Comparison of ENCODE assay signal across 21 cellular contexts in genomic region chr11:12321217-12321937, GRCh38. TPM values are rescaled to one million over a fixed set of nuclear protein-coding genes. Genes with fewer than 3 reads are reported as not detected.
A peak's percentile ranks its signal among the peaks of the same experiment; 100 is the strongest.
DNase-seq lines count a peak whose midpoint lies in the region; ATAC-seq and TF ChIP-seq lines count a peak whose summit lies in the region.
"Had no signal": no experiment of that assay in that cellular context is flagged by ENCODE, and none has a peak within 500 bp of the region (broad histone marks: within the 10 kb centered on the region; RNA-seq: fewer than 3 reads in every experiment).

No MANE protein-coding gene starts in this region.

- 82 to 86% methylated on average over 8 of the region's 8 CpGs for WGBS in upper lobe of left lung, 2 donors

- no peak for ATAC-seq in GM23338
- ATAC-seq in upper lobe of left lung (ENCODE audit: low FRiP score in 2 of 2): no peak
- ATAC-seq: foreskin keratinocyte; sciatic nerve; stimulated activated effector memory CD8-positive, alpha-beta T cell treated with anti-CD3 and anti-CD28 coated beads, Interleukin-12 subunit alpha, Interleukin-12 subunit beta, amount 100 ng/mL, for 72 hours had no signal

- H3K36me3 ChIP-seq in GM23338 (ENCODE audit: insufficient read depth) (no peaks in the 10 kb centered on the region), osteoblast (ENCODE audit: insufficient read depth, low read length) (peaks cover 7% of the 10 kb centered on the region), upper lobe of left lung (peaks cover 0 to 4% (median under 1%) of the 10 kb centered on the region in 4 donors)

- no peak overlapping the region for H3K4me2 ChIP-seq in GM23338
- H3K4me2 ChIP-seq in osteoblast (ENCODE audit: insufficient read depth, low read length): no peak overlapping the region

- H3K27me3 ChIP-seq in GM23338 (ENCODE audit: insufficient read depth): no peaks in the 10 kb centered on the region
- H3K27me3 ChIP-seq in osteoblast (ENCODE audit: insufficient read depth, low read length): no peaks in the 10 kb centered on the region
- H3K27me3 ChIP-seq in upper lobe of left lung: no peaks in the 10 kb centered on the region
- H3K27me3 ChIP-seq: ascending aorta, foreskin keratinocyte, testis had no signal

- no peaks in the 10 kb centered on the region for H3K27me3 Mint-ChIP-seq in GM23338 (ENCODE audit: insufficient read depth, low read depth, poor library complexity)
- peaks cover 8% of the 10 kb centered on the region for H3K27me3 Mint-ChIP-seq in brain
- H3K27me3 Mint-ChIP-seq: T-cell had no signal

- no peak for TF ChIP-seq EP300 in upper lobe of left lung (IDR thresholded peaks at IDR 0.05)

- H3K4me3 Mint-ChIP-seq in GM23338 (no peak overlapping the region), brain (no peak overlapping the region)
- H3K4me3 Mint-ChIP-seq: stimulated activated effector memory CD8-positive, alpha-beta T cell treated with anti-CD3 and anti-CD28 coated beads, Interleukin-12 subunit alpha, Interleukin-12 subunit beta, amount 100 ng/mL, for 72 hours; T-cell had no signal

- H3K27ac ChIP-seq in GM23338 (ENCODE audit: low read depth) (no peak overlapping the region), osteoblast (ENCODE audit: low read depth, low read length) (no peak overlapping the region), upper lobe of left lung (no peak overlapping the region)
- H3K27ac ChIP-seq: ascending aorta, epithelial cell of prostate, foreskin keratinocyte, testis had no signal

- H3K79me2 ChIP-seq in GM23338 (replicated peaks; ENCODE audit: insufficient read depth) (no peaks in the 10 kb centered on the region), osteoblast (ENCODE audit: insufficient read depth, low read length) (no peaks in the 10 kb centered on the region)

- no peaks in the 10 kb centered on the region for H3K9me2 ChIP-seq in GM23338 (ENCODE audit: insufficient read depth)

- H3K4me1 Mint-ChIP-seq in GM23338 (peaks cover 29% of the 10 kb centered on the region), brain (peaks cover 36% of the 10 kb centered on the region)
- H3K4me1 Mint-ChIP-seq: stimulated activated effector memory CD8-positive, alpha-beta T cell treated with anti-CD3 and anti-CD28 coated beads, Interleukin-12 subunit alpha, Interleukin-12 subunit beta, amount 100 ng/mL, for 72 hours had no signal

- peaks cover 5% of the 10 kb centered on the region; the same call in 2 of the 3 replicates for H3K9me3 Mint-ChIP-seq in GM23338
- peaks cover 8 to 14% (median 11%) of the 10 kb centered on the region in 5 experiments for H3K9me3 Mint-ChIP-seq in brain

- H3K4me1 ChIP-seq in GM23338 (ENCODE audit: insufficient read depth): peaks cover 26% of the 10 kb centered on the region
- peaks cover 6% of the 10 kb centered on the region for H3K4me1 ChIP-seq in osteoblast (ENCODE audit: insufficient read depth, low read length)
- peaks cover 0 to 10% (median 8%) of the 10 kb centered on the region in 4 donors for H3K4me1 ChIP-seq in upper lobe of left lung
- H3K4me1 ChIP-seq: ascending aorta, foreskin keratinocyte, testis had no signal

- H3K36me3 Mint-ChIP-seq in GM23338 (ENCODE audit: low read depth): no peaks in the 10 kb centered on the region; the same call in 1 of the 3 replicates
- no peaks in the 10 kb centered on the region for H3K36me3 Mint-ChIP-seq in brain

- H3K27ac Mint-ChIP-seq in GM23338: no peak overlapping the region
- H3K27ac Mint-ChIP-seq in brain: peak overlapping the region in 3 of 5 experiments; percentile 61 to 80 (median 73)
- H3K27ac Mint-ChIP-seq: stimulated activated effector memory CD8-positive, alpha-beta T cell treated with anti-CD3 and anti-CD28 coated beads, Interleukin-12 subunit alpha, Interleukin-12 subunit beta, amount 100 ng/mL, for 72 hours; T-cell had no signal

- no peaks in the 10 kb centered on the region for H3F3A ChIP-seq in GM23338 (replicated peaks; ENCODE audit: low read depth)

- H3K4me3 ChIP-seq in GM23338: no peak overlapping the region
- H3K4me3 ChIP-seq in osteoblast (ENCODE audit: insufficient read depth, low read length): no peak overlapping the region
- no peak overlapping the region for H3K4me3 ChIP-seq in upper lobe of left lung
- H3K4me3 ChIP-seq: ascending aorta, lung, testis had no signal

- H2AFZ ChIP-seq in GM23338: 0 out of 2 replicates have a peak overlapping the region, but pooled peaks have one; percentile 76
- no peak overlapping the region for H2AFZ ChIP-seq in osteoblast (ENCODE audit: low read length)

- TF ChIP-seq POLR2A in upper lobe of left lung (IDR thresholded peaks at IDR 0.05): no peak

- TF ChIP-seq CTCF in GM23338 (conservative IDR thresholded peaks at IDR 0.05; ENCODE audit: low read depth in 2 of 2): no peak
- TF ChIP-seq CTCF in brain (conservative IDR thresholded peaks at IDR 0.05): no peak
- no peak for TF ChIP-seq CTCF in osteoblast (IDR thresholded peaks at IDR 0.05; ENCODE audit: extremely low read depth, low read depth, low read length)
- TF ChIP-seq CTCF in upper lobe of left lung (IDR thresholded peaks at IDR 0.05): no peak

- H3K9me3 ChIP-seq in osteoblast (ENCODE audit: low read depth, low read length): no peaks in the 10 kb centered on the region
- H3K9me3 ChIP-seq in upper lobe of left lung: peaks cover 0 to 4% (median 2%) of the 10 kb centered on the region in 4 donors
- H3K9me3 ChIP-seq: testis had no signal

- peak; percentile 59 for DNase-seq in NCI-H748 (lab: John Stamatoyannopoulos, UW; ENCODE audit: unreplicated experiment)
- DNase-seq in NCI-H748 treated with DMSO at 0.1 percent for 48 hours (lab: John Stamatoyannopoulos, UW): no peak
- no peak for DNase-seq in GM23338 (ENCODE audit: low spot score)
- DNase-seq in osteoblast (ENCODE audit: insufficient read length, low spot score, missing footprints): peak; percentile 31
- DNase-seq in activated effector memory CD4-positive, alpha-beta T cell treated with anti-CD3 and anti-CD28 coated beads, Interleukin-2, amount 50 U/mL, for 16 hours: no peak
- DNase-seq in upper lobe of left lung: no peak
- DNase-seq in activated T-cell treated with anti-CD3 and anti-CD28 coated beads, Interleukin-2, amount 50 U/mL, for 48 hours: no peak
- DNase-seq: activated naive CD4-positive, alpha-beta T cell; foreskin keratinocyte; GOT3; NCI-H1048; NCI-H774; SHP77 treated with DMSO at 0.1 percent for 48 hours; T-cell; testis had no signal

- H4K20me1 ChIP-seq in GM23338 (replicated peaks; ENCODE audit: insufficient read depth) (no peaks in the 10 kb centered on the region), osteoblast (ENCODE audit: insufficient read depth, low read length) (no peaks in the 10 kb centered on the region)

TF ChIP-seq in GM23338, 12 proteins besides CTCF, POLR2A, EP300 and RAD21 (continues in another document):
- TF ChIP-seq CREB1 (CRISPR knock-in tag; IDR thresholded peaks at IDR 0.05; ENCODE audit: low read depth): no peak
- no peak for TF ChIP-seq EZH2phosphoT487 (IDR thresholded peaks at IDR 0.05; ENCODE audit: unreplicated experiment)
- TF ChIP-seq EZH2 (IDR thresholded peaks at IDR 0.05; ENCODE audit: low read depth, unreplicated experiment): no peak
- TF ChIP-seq ZNF331 (CRISPR knock-in tag; IDR thresholded peaks at IDR 0.05; ENCODE audit: low read depth): no peak
- TF ChIP-seq ZNF114 (CRISPR knock-in tag; IDR thresholded peaks at IDR 0.05): no peak
- TF ChIP-seq REST (IDR thresholded peaks at IDR 0.05; ENCODE audit: unreplicated experiment): no peak
- TF ChIP-seq ETS1 (IDR thresholded peaks at IDR 0.05): no peak
- TF ChIP-seq STAT1 (IDR thresholded peaks at IDR 0.05; ENCODE audit: unreplicated experiment): no peak
- TF ChIP-seq NANOG (IDR thresholded peaks at IDR 0.05; ENCODE audit: borderline replicate concordance): no peak
- no peak for TF ChIP-seq JUNB (IDR thresholded peaks at IDR 0.05; ENCODE audit: unreplicated experiment)
- TF ChIP-seq POLR2AphosphoS5 (IDR thresholded peaks at IDR 0.05; ENCODE audit: low read depth): no peak

RNA-seq across cellular contexts. Expression of gene PARVA, which starts 56.0 kb away (rescaled TPM):
- 6.9 and 7.6 TPM in 2 replicates for total RNA-seq in GM23338 (2014; rRNA removed; shearing (Covaris generic))
- polyA plus RNA-seq in GM23338 (2016; fragmentation: Nextera tagmentation; extraction: Ambion mirVana): 5.1 and 5.8 TPM in 2 replicates
- 20.0 TPM for polyA plus RNA-seq in brain (ENCODE audit: insufficient read depth, low read depth, low replicate concordance)
- total RNA-seq in osteoblast: 74.9 and 83.7 TPM in 2 replicates
- 10 to 100 TPM; 36.7 to 73.5 (median 58.0) TPM for total RNA-seq in upper lobe of left lung

Comparison
In these comparisons a context has a peak if more than half of its experiments do, and no peak if none do; other contexts are left out.
1. DNase-seq: peak in NCI-H748 (single experiment) and osteoblast (single experiment); none in NCI-H748 treated with DMSO at 0.1 percent for 48 hours (single experiment), GM23338 (single experiment), activated effector memory CD4-positive, alpha-beta T cell treated with anti-CD3 and anti-CD28 coated beads, Interleukin-2, amount 50 U/mL, for 16 hours (single experiment), upper lobe of left lung (0 of 2) and activated T-cell treated with anti-CD3 and anti-CD28 coated beads, Interleukin-2, amount 50 U/mL, for 48 hours (0 of 2).